8 cellular contexts compared by ENCODE assay signal in the genomic region with DNA sequence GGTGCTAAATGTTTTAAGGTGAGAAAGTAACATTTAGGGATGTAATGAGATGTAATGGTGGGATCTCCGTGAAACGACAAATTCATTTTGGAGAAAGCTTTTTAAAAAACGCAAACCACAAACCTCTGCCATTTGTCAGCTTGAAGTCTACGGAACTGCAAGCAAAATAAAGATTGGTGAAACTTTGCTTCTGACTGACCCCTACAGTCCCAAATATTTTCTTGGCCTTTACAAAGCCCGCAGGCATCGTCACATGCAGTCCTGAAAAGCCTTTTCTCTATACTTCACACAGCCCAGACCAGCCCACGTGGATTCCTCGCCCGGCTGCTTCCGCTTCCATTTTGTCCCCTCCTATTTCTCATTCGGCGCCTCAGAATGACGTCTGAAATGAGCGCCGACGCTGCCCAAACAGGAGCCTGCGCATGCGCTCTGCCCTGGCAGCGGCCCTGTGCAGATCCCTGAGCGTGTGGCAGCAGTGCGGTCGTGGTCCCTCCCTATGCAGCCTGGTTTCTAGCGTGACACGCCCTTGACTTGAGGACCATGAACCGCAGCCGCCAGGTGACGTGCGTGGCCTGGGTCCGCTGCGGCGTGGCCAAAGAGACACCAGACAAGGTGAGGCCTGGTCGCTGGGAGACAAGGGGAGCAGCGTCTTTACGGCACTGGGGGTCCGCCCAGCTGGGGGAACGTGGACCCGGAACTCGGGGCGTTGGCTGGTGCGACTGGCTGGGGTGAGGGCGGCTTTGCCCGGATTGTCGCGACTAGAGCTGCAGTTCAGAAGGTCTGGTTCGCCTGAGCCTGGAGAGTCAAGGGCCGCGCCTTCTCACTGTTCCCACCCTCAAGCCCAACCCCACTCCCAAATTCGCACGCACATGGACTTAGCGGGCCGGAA. TPM values are rescaled to one million over a fixed set of nuclear protein-coding genes. Genes with fewer than 3 reads are reported as not detected.
DNase-seq lines count a peak whose midpoint lies in the region; ATAC-seq and TF ChIP-seq lines count a peak whose summit lies in the region.

A gene (plus strand): TSS at position 440 of the 889 bp plus-strand sequence. CDS start 101 bp downstream, at position 541.

- peak; percentile 7 to 67 for TF ChIP-seq POLR2A in heart left ventricle (IDR thresholded peaks at IDR 0.05)
- peak; percentile 88 for TF ChIP-seq POLR2A in transverse colon (IDR thresholded peaks at IDR 0.05)

- H3K27me3 ChIP-seq in heart left ventricle (no peaks in the 10 kb centered on the region), transverse colon (no peaks in the 10 kb centered on the region)

- peak within 1 kb of the TSS; percentile 96 to 98 for H3K27ac Mint-ChIP-seq in T-cell

- WGBS in adipose tissue, 3 donors, result 0 to 1% (median 0%) methylated on average over 51 of the region's 51 CpGs
- 0 to 1% (median 0%) methylated on average over 40 to 51 of the region's 51 CpGs for WGBS in heart left ventricle, 4 donors
- WGBS in transverse colon (ENCODE audit: low coverage in 1 of 2), 2 donors, result 0 to 1% methylated on average over 8 to 48 of the region's 51 CpGs

- TF ChIP-seq CTCF in GM13976 (IDR thresholded peaks at IDR 0.05; ENCODE audit: borderline replicate concordance, control extremely low read depth, extremely low read depth, insufficient read depth, missing control alignments) (no peak), heart left ventricle (IDR thresholded peaks at IDR 0.05) (peak in 1 of 12 donors; percentile 10), transverse colon (IDR thresholded peaks at IDR 0.05) (peak in 1 of 5 experiments; percentile 13)

- no peaks in the 10 kb centered on the region for H3K27me3 Mint-ChIP-seq in T-cell

- peaks cover 7 to 32% (median 24%) of the 10 kb centered on the region in 9 donors for H3K36me3 ChIP-seq in heart left ventricle
- peaks cover 0 to 25% (median 9%) of the 10 kb centered on the region in 4 donors for H3K36me3 ChIP-seq in transverse colon

- POLR2A ChIA-PET in T-cell (lab: Charles Lee), result interaction anchor here (0.6 to 0.7 kb wide), 3 partner anchors 311 to 1059 kb away, joined by 4 to 7 read pairs (median 6); no protein-coding TSS in a partner anchor

- intact Hi-C loops in heart left ventricle (cut with DNase I) (loop anchor here in 5 of 10 donors (1.0 to 10.0 kb wide), 4 partner anchors 75 to 829 kb away; a partner anchor contains a TSS), transverse colon (cut with DNase I; ENCODE audit: low total_unique reads) (no loop called here)

- no peaks in the 10 kb centered on the region for H3K9me3 ChIP-seq in heart left ventricle
- H3K9me3 ChIP-seq in transverse colon, result no peaks in the 10 kb centered on the region

- peak within 1 kb of the TSS; percentile 91 to 98 (median 97) for H3K4me3 Mint-ChIP-seq in T-cell

- H3K27ac ChIP-seq in adipose tissue (ENCODE audit: low read depth, low read length), result no peak within 1 kb of the TSS
- peak within 1 kb of the TSS in 11 of 12 donors; percentile 52 to 85 (median 73) for H3K27ac ChIP-seq in heart left ventricle
- peak within 1 kb of the TSS; percentile 84 to 91 (median 87) for H3K27ac ChIP-seq in transverse colon

- peaks cover 31 to 37% (median 36%) of the 10 kb centered on the region in 3 donors for H3K4me1 Mint-ChIP-seq in T-cell

- DNase-seq in GM13976 (ENCODE audit: low spot score), result peak; percentile 96
- DNase-seq in NCI-H146 (lab: John Stamatoyannopoulos, UW), result peak; percentile 96
- peak; percentile 89 to 96 (median 93) for DNase-seq in T-cell
- peak; percentile 93 to 98 (median 96) for DNase-seq in heart left ventricle
- DNase-seq in pons (ENCODE audit: low spot score), result peak; percentile 94
- DNase-seq in transverse colon, result peak; percentile 96

- TF ChIP-seq EP300 in transverse colon (IDR thresholded peaks at IDR 0.05; ENCODE audit: low read depth), result no peak

- peak within 1 kb of the TSS; percentile 70 to 99 (median 88) for H3K4me3 ChIP-seq in heart left ventricle
- peak within 1 kb of the TSS; percentile 70 to 92 (median 82) for H3K4me3 ChIP-seq in transverse colon

- H3K4me1 ChIP-seq in heart left ventricle (peaks cover 0 to 26% (median 18%) of the 10 kb centered on the region in 12 donors), transverse colon (peaks cover 4 to 22% (median 18%) of the 10 kb centered on the region in 4 donors)

- ATAC-seq in HG02852 (IDR thresholded peaks at IDR 0.05; ENCODE audit: unreplicated experiment), result peak; percentile 92
- peak; percentile 89 to 91 (median 90) for ATAC-seq in T-cell (replicated peaks in 1 of 4)
- ATAC-seq in heart left ventricle, result peak; percentile 95 to 99 (median 96)

- in situ Hi-C loops in GM13976 (cut with MboI; ENCODE audit: low sequenced_read_pairs, unreplicated experiment) (no loop called here), transverse colon (cut with MboI; ENCODE audit: low pct_ligation_motif_present in 1 of 4, low pct_unique_long_range_greater_than_20kb in 1 of 4, low sequenced_read_pairs in 3 of 4) (loop anchor here in 2 of 4 donors (5.0 to 25.0 kb wide), 2 partner anchors 72 to 202 kb away; no protein-coding TSS in a partner anchor)

- CTCF ChIA-PET in T-cell (lab: Charles Lee), result interaction anchor here in 1 of 2 donors (0.6 to 1.4 kb wide), 2 partner anchors 10 to 15 kb away, joined by 4 read pairs; no protein-coding TSS in a partner anchor

- H3K36me3 Mint-ChIP-seq in T-cell, result peaks cover 19% of the 10 kb centered on the region

- no peaks in the 10 kb centered on the region for H3K9me3 Mint-ChIP-seq in T-cell

RNA-seq across cellular contexts. Expression of the gene that starts here (rescaled TPM):
- total RNA-seq in T-cell, result 10 to 100 TPM; 22.1 to 36.9 (median 28.5) TPM
- polyA plus RNA-seq in adipose tissue, result 10 to 100 TPM; 21.9 to 36.2 (median 25.9) TPM
- 10 to 100 TPM; 11.7 to 49.7 (median 17.0) TPM for total RNA-seq in heart left ventricle
- polyA plus RNA-seq in heart left ventricle, result 10 to 100 TPM in 1 of 2 donors, 1 to 10 TPM in 1; 7.6 to 27.9 TPM
- total RNA-seq in transverse colon, result 10 to 100 TPM; 29.9 to 49.7 (median 41.4) TPM
